In the genomic region with DNA sequence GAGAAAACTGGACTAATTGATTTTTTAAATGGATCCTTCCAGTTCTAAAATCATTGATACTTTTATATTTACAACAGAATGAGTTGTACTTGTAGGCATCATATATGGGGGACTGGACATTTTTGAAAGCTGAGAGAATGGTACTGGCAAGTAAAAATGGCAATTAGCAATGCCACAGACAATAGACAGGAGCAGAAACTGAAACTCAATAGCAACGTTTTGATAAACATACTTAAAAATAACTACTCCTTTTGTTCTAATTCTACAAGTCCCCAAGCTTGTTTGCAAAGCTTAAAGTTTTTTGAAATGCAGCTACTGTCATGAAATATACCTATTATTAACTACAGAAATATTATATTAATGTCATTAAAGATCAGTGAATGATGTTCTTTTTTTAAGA, we compare ENCODE assay signal across 32 cellular contexts. TPM values are rescaled to one million over a fixed set of nuclear protein-coding genes. Genes with fewer than 3 reads are reported as not detected.
"Had no signal": no experiment of that assay in that cellular context is flagged by ENCODE, and none has a peak within 500 bp of the region (broad histone marks: within the 10 kb centered on the region; RNA-seq: fewer than 3 reads in every experiment).

No MANE protein-coding gene starts in this region.

- H3K27ac Mint-ChIP-seq: activated B cell treated with CpG ODN at 0.5 μM for 24 hours; activated CD8-positive, alpha-beta T cell treated with anti-CD3 and anti-CD28 coated beads for 36 hours; activated naive CD8-positive, alpha-beta T cell; activated T-helper 17 cell treated with anti-CD3 and anti-CD28 coated beads, Interleukin-2, amount 50 U/mL, for 72 hours; effector memory CD8-positive, alpha-beta T cell; T-helper 2 cell treated with Interferon-gamma antibody and Interleukin-4, amounts not matched to agents 5 μg/mL and 100 μg/mL, for 36 hours had no signal

- DNase-seq: activated B cell treated with CpG ODN at 0.5 μM for 24 hours; activated CD4-positive, alpha-beta T cell treated with anti-CD3 and anti-CD28 coated beads for 48 hours; activated CD4-positive, alpha-beta T cell treated with anti-CD3 and anti-CD28 coated beads, Interleukin-2, amount 50 U/mL, for 1 hour; activated CD4-positive, alpha-beta T cell treated with anti-CD3 and anti-CD28 coated beads, Interleukin-2, amount 50 U/mL, for 48 hours; activated CD8-positive, alpha-beta memory T cell treated with anti-CD3 and anti-CD28 coated beads for 24 hours; activated CD8-positive, alpha-beta T cell treated with anti-CD3 and anti-CD28 coated beads for 36 hours; activated effector memory CD4-positive, alpha-beta T cell treated with Interleukin-2 at 50 U/mL for 16 hours; activated gamma-delta T cell treated with Interleukin-2 at 50 U/mL for 16 hours; activated naive CD4-positive, alpha-beta T cell treated with anti-CD3 and anti-CD28 coated beads, Interleukin-2, amount 50 U/mL, for 16 hours; activated naive CD4-positive, alpha-beta T cell treated with Interleukin-2 at 50 U/mL for 16 hours; activated T-cell treated with anti-CD3 and anti-CD28 coated beads, Interleukin-2, amount 50 U/mL, for 4 hours; adrenal gland; amygdala; aorta; body of pancreas; caudate nucleus; cortex of kidney; dermis blood vessel endothelial cell; effector CD4-positive, alpha-beta T cell; effector memory CD8-positive, alpha-beta T cell; erythroblast; foreskin keratinocyte; gastrocnemius medialis; glutamatergic neuron; heart left ventricle; T1000; WERI-Rb-1 had no signal

- H3K4me1 Mint-ChIP-seq: activated B cell treated with CpG ODN at 0.5 μM for 24 hours; activated T-helper 17 cell treated with anti-CD3 and anti-CD28 coated beads, Interleukin-2, amount 50 U/mL, for 72 hours had no signal

- H3K27me3 Mint-ChIP-seq: activated B cell treated with CpG ODN at 0.5 μM for 24 hours; activated CD8-positive, alpha-beta T cell treated with anti-CD3 and anti-CD28 coated beads for 36 hours; activated naive CD8-positive, alpha-beta T cell; activated T-helper 17 cell treated with anti-CD3 and anti-CD28 coated beads, Interleukin-2, amount 50 U/mL, for 72 hours; effector memory CD8-positive, alpha-beta T cell had no signal

- H3K4me3 Mint-ChIP-seq: activated B cell treated with CpG ODN at 0.5 μM for 24 hours; activated CD8-positive, alpha-beta T cell treated with anti-CD3 and anti-CD28 coated beads for 36 hours; activated naive CD8-positive, alpha-beta T cell; activated T-cell treated with anti-CD3 and anti-CD28 coated beads, Interleukin-2, amount 50 U/mL, for 4 hours; activated T-helper 17 cell treated with anti-CD3 and anti-CD28 coated beads, Interleukin-2, amount 50 U/mL, for 72 hours; effector memory CD8-positive, alpha-beta T cell; T-helper 2 cell treated with Interferon-gamma antibody and Interleukin-4, amounts not matched to agents 5 μg/mL and 100 μg/mL, for 36 hours had no signal

- H3K36me3 ChIP-seq: adrenal gland, esophagus muscularis mucosa, gastrocnemius medialis, heart left ventricle, WERI-Rb-1 had no signal

- H3K4me3 ChIP-seq: adrenal gland, body of pancreas, esophagus muscularis mucosa, gastrocnemius medialis, heart left ventricle had no signal

- H3K36me3 Mint-ChIP-seq: activated naive CD8-positive, alpha-beta T cell had no signal

- H3K9me3 ChIP-seq: adrenal gland, body of pancreas, esophagus muscularis mucosa, gastrocnemius medialis, heart left ventricle had no signal

- H3K27ac ChIP-seq: adrenal gland, body of pancreas, esophagus muscularis mucosa, foreskin keratinocyte, gastrocnemius medialis, heart left ventricle, WERI-Rb-1 had no signal

- ATAC-seq: activated CD4-positive, CD25-positive, alpha-beta regulatory T cell treated with anti-CD3 and anti-CD28 coated beads, Interleukin-2, amount 50 U/mL, for 24 hours; activated CD8-positive, alpha-beta T cell treated with anti-CD3 and anti-CD28 coated beads for 36 hours; activated T-cell treated with anti-CD3 and anti-CD28 coated beads, Interleukin-2, amount 50 U/mL, for 4 hours; activated T-helper 17 cell treated with anti-CD3 and anti-CD28 coated beads, Interleukin-2, amount 50 U/mL, for 72 hours; body of pancreas; effector memory CD8-positive, alpha-beta T cell; foreskin keratinocyte; gastrocnemius medialis; heart left ventricle had no signal

- H3K4me1 ChIP-seq: adrenal gland, body of pancreas, foreskin keratinocyte, gastrocnemius medialis, heart left ventricle had no signal

- H3K27me3 ChIP-seq: adrenal gland, body of pancreas, esophagus muscularis mucosa, foreskin keratinocyte, gastrocnemius medialis, heart left ventricle had no signal

RNA-seq across cellular contexts. Expression of gene FBXL7, which starts 52.8 kb away (rescaled TPM):
- total RNA-seq: activated B cell treated with CpG ODN at 0.5 μM for 24 hours; activated CD8-positive, alpha-beta T cell treated with anti-CD3 and anti-CD28 coated beads for 36 hours; activated T-cell treated with anti-CD3 and anti-CD28 coated beads, Interleukin-2, amount 50 U/mL, for 4 hours; activated T-helper 17 cell treated with anti-CD3 and anti-CD28 coated beads, Interleukin-2, amount 50 U/mL, for 72 hours had no signal
